In the genomic region with DNA sequence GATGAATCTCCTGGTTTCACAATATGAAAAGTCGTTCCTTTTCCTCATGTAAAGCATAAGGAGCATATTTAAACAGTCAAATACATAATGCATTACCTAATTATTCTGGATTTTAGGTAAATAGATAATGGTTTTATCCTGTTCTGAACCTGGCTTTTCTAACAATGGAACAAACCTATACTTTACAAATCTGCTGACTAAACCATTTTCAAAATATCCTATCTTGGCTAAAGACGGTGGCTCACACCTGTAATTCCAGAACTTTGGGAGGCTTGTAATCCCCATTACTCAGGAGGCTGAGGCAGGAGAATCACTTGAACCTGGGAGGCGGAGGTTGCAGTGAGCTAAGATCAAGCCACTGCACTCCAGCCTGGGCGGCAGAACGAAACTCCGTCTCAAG, we compare ENCODE assay signal across 23 cellular contexts. TPM values are rescaled to one million over a fixed set of nuclear protein-coding genes. Genes with fewer than 3 reads are reported as not detected.
DNase-seq lines count a peak whose midpoint lies in the region; ATAC-seq and TF ChIP-seq lines count a peak whose summit lies in the region.
"Had no signal": no experiment of that assay in that cellular context is flagged by ENCODE, and none has a peak within 500 bp of the region (broad histone marks: within the 10 kb centered on the region; RNA-seq: fewer than 3 reads in every experiment).

No MANE protein-coding gene starts in this region.

- POLR2A ChIA-PET in CD4-positive, alpha-beta T cell (lab: Charles Lee) = no interaction called here

- peaks cover 50% of the 10 kb centered on the region for H3K4me1 Mint-ChIP-seq in activated naive CD4-positive, alpha-beta T cell treated with anti-CD3 and anti-CD28 coated beads, Interleukin-2, amount 50 U/mL, for 24 hours
- peaks cover 50% of the 10 kb centered on the region for H3K4me1 Mint-ChIP-seq in CD4-positive, alpha-beta T cell (ENCODE audit: low read depth)
- peaks cover 40% of the 10 kb centered on the region for H3K4me1 Mint-ChIP-seq in activated T-helper 1 cell treated with anti-CD3 and anti-CD28 coated beads, Interleukin-12 subunit alpha, Interleukin-12 subunit beta, Interleukin-2, Interleukin-4 antibody, amounts not matched to agents 30 ng/mL and 10 ng/mL and 1 ng/mL, durations not matched to agents 14 hours and 24 hours and 36 hours (ENCODE audit: low read depth)
- H3K4me1 Mint-ChIP-seq in nephron (peaks cover 24% of the 10 kb centered on the region), natural killer cell (peaks cover 43 to 50% of the 10 kb centered on the region in 2 donors)

- no peak overlapping the region for H3K4me3 Mint-ChIP-seq in activated naive CD4-positive, alpha-beta T cell treated with anti-CD3 and anti-CD28 coated beads, Interleukin-2, amount 50 U/mL, for 24 hours
- no peak overlapping the region for H3K4me3 Mint-ChIP-seq in CD4-positive, alpha-beta T cell
- peak overlapping the region; percentile 22 for H3K4me3 Mint-ChIP-seq in activated T-helper 1 cell treated with anti-CD3 and anti-CD28 coated beads, Interleukin-12 subunit alpha, Interleukin-12 subunit beta, Interleukin-2, Interleukin-4 antibody, amounts not matched to agents 30 ng/mL and 10 ng/mL and 1 ng/mL, durations not matched to agents 14 hours and 24 hours and 36 hours
- H3K4me3 Mint-ChIP-seq in nephron = peak overlapping the region; percentile 17 to 60 (median 52)
- H3K4me3 Mint-ChIP-seq in natural killer cell = no peak overlapping the region
- H3K4me3 Mint-ChIP-seq: H9 had no signal

- CTCF ChIA-PET in CD4-positive, alpha-beta T cell (lab: Charles Lee) = interaction anchor here (6.5 kb wide), 1 partner anchor 7 kb away, joined by 131 read pairs; no protein-coding TSS in a partner anchor

- intact Hi-C loops in CD4-positive, alpha-beta T cell (cut with DNase I, micrococcal nuclease) = loop anchor here in 1 of 2 experiments (10.0 kb wide), 1 partner anchor 338 kb away; a partner anchor contains a TSS
- intact Hi-C loops in activated T-helper 1 cell treated with anti-CD3 and anti-CD28 coated beads, Interleukin-12 subunit alpha, Interleukin-12 subunit beta, Interleukin-2, Interleukin-4 antibody, amounts not matched to agents 30 ng/mL and 10 ng/mL and 1 ng/mL, durations not matched to agents 14 hours and 24 hours and 36 hours (cut with micrococcal nuclease) = loop anchor here (10.0 kb wide), 3 partner anchors 698 to 1598 kb away; a partner anchor contains a TSS
- intact Hi-C loops in natural killer cell (cut with micrococcal nuclease) = no loop called here

- H3K9me3 Mint-ChIP-seq in activated naive CD4-positive, alpha-beta T cell treated with anti-CD3 and anti-CD28 coated beads, Interleukin-2, amount 50 U/mL, for 24 hours = no peaks in the 10 kb centered on the region
- H3K9me3 Mint-ChIP-seq in CD4-positive, alpha-beta T cell = no peaks in the 10 kb centered on the region
- H3K9me3 Mint-ChIP-seq in activated T-helper 1 cell treated with anti-CD3 and anti-CD28 coated beads, Interleukin-12 subunit alpha, Interleukin-12 subunit beta, Interleukin-2, Interleukin-4 antibody, amounts not matched to agents 30 ng/mL and 10 ng/mL and 1 ng/mL, durations not matched to agents 14 hours and 24 hours and 36 hours = no peaks in the 10 kb centered on the region
- H3K9me3 Mint-ChIP-seq in nephron (no peaks in the 10 kb centered on the region), natural killer cell (no peaks in the 10 kb centered on the region)
- H3K9me3 Mint-ChIP-seq: IgD-negative memory B cell had no signal

- H3K9me3 ChIP-seq in CD4-positive, alpha-beta T cell (ENCODE audit: control insufficient read depth, low read length) = no peaks in the 10 kb centered on the region
- H3K9me3 ChIP-seq: SJSA1 had no signal

- no peaks in the 10 kb centered on the region for H3K27me3 ChIP-seq in CD4-positive, alpha-beta T cell (ENCODE audit: control insufficient read depth, insufficient read depth, low read length)
- H3K27me3 ChIP-seq: SJSA1 had no signal

- ATAC-seq in CD4-positive, alpha-beta T cell (ENCODE audit: poor library complexity) = no peak
- no peak for ATAC-seq in natural killer cell
- ATAC-seq: GM23338 had no signal

- peak overlapping the region; percentile 51 for H3K27ac Mint-ChIP-seq in activated naive CD4-positive, alpha-beta T cell treated with anti-CD3 and anti-CD28 coated beads, Interleukin-2, amount 50 U/mL, for 24 hours
- peak overlapping the region; percentile 40 for H3K27ac Mint-ChIP-seq in CD4-positive, alpha-beta T cell
- H3K27ac Mint-ChIP-seq in activated T-helper 1 cell treated with anti-CD3 and anti-CD28 coated beads, Interleukin-12 subunit alpha, Interleukin-12 subunit beta, Interleukin-2, Interleukin-4 antibody, amounts not matched to agents 30 ng/mL and 10 ng/mL and 1 ng/mL, durations not matched to agents 14 hours and 24 hours and 36 hours = no peak overlapping the region
- H3K27ac Mint-ChIP-seq in nephron = no peak overlapping the region
- H3K27ac Mint-ChIP-seq in natural killer cell = no peak overlapping the region
- H3K27ac Mint-ChIP-seq: GM23338, H9 had no signal

- DNase-seq in activated naive CD4-positive, alpha-beta T cell (lab: John Stamatoyannopoulos, UW) = no peak
- DNase-seq in CD4-positive, alpha-beta T cell = no peak
- DNase-seq in activated T-helper 1 cell treated with anti-CD3 and anti-CD28 coated beads, Interleukin-12 subunit alpha, Interleukin-12 subunit beta, Interleukin-2, Interleukin-4 antibody, amounts not matched to agents 30 ng/mL and 10 ng/mL and 1 ng/mL, durations not matched to agents 14 hours and 24 hours and 36 hours (ENCODE audit: low spot score) = no peak
- DNase-seq in NCI-H1694 treated with DMSO at 0.1 percent for 48 hours (lab: John Stamatoyannopoulos, UW) = no peak
- DNase-seq in natural killer cell = no peak
- DNase-seq: C1 segment of cervical spinal cord, H9, Karpas-422, NCI-H1092, NCI-H1417 treated with DMSO at 0.1 percent for 48 hours, NCI-H187, NCI-H2081 treated with DMSO at 0.1 percent for 48 hours, NCI-H2171, NCI-H226, NCI-H510A, NCI-H69, Right ventricle myocardium superior, RPMI8226 had no signal

- no peaks in the 10 kb centered on the region for H3K27me3 Mint-ChIP-seq in activated naive CD4-positive, alpha-beta T cell treated with anti-CD3 and anti-CD28 coated beads, Interleukin-2, amount 50 U/mL, for 24 hours
- H3K27me3 Mint-ChIP-seq in CD4-positive, alpha-beta T cell = no peaks in the 10 kb centered on the region
- H3K27me3 Mint-ChIP-seq in activated T-helper 1 cell treated with anti-CD3 and anti-CD28 coated beads, Interleukin-12 subunit alpha, Interleukin-12 subunit beta, Interleukin-2, Interleukin-4 antibody, amounts not matched to agents 30 ng/mL and 10 ng/mL and 1 ng/mL, durations not matched to agents 14 hours and 24 hours and 36 hours (ENCODE audit: insufficient read depth) = no peaks in the 10 kb centered on the region
- H3K27me3 Mint-ChIP-seq in nephron (ENCODE audit: low read depth) (peaks cover 2% of the 10 kb centered on the region), natural killer cell (ENCODE audit: low read depth in 2 of 2) (no peaks in the 10 kb centered on the region)
- H3K27me3 Mint-ChIP-seq: IgD-negative memory B cell had no signal

- no peaks in the 10 kb centered on the region for H3K36me3 Mint-ChIP-seq in activated naive CD4-positive, alpha-beta T cell treated with anti-CD3 and anti-CD28 coated beads, Interleukin-2, amount 50 U/mL, for 24 hours
- H3K36me3 Mint-ChIP-seq in CD4-positive, alpha-beta T cell (ENCODE audit: low read depth) = peaks cover 42% of the 10 kb centered on the region
- H3K36me3 Mint-ChIP-seq in activated T-helper 1 cell treated with anti-CD3 and anti-CD28 coated beads, Interleukin-12 subunit alpha, Interleukin-12 subunit beta, Interleukin-2, Interleukin-4 antibody, amounts not matched to agents 30 ng/mL and 10 ng/mL and 1 ng/mL, durations not matched to agents 14 hours and 24 hours and 36 hours (ENCODE audit: low read depth) = peaks cover 21% of the 10 kb centered on the region
- H3K36me3 Mint-ChIP-seq in nephron (ENCODE audit: low read depth) (peaks cover 16% of the 10 kb centered on the region), natural killer cell (no peaks in the 10 kb centered on the region)

- no peak overlapping the region for H3K27ac ChIP-seq in CD4-positive, alpha-beta T cell (ENCODE audit: low read depth, low read length)
- H3K27ac ChIP-seq: SJSA1 had no signal

- no peak for TF ChIP-seq CTCF in CD4-positive, alpha-beta T cell (IDR thresholded peaks at IDR 0.05)
- TF ChIP-seq CTCF in nephron (IDR thresholded peaks at IDR 0.05; ENCODE audit: unreplicated experiment in 3 of 3) = no peak
- no peak for TF ChIP-seq CTCF in natural killer cell (IDR thresholded peaks at IDR 0.05)

RNA-seq across cellular contexts. Expression of a gene that starts 2.9 kb away (rescaled TPM):
- 10 to 100 TPM; 43.0 to 44.6 TPM for total RNA-seq in CD4-positive, alpha-beta T cell
- 62.4 and 66.2 TPM in 2 replicates for total RNA-seq in activated T-helper 1 cell treated with anti-CD3 and anti-CD28 coated beads, Interleukin-12 subunit alpha, Interleukin-12 subunit beta, Interleukin-2, Interleukin-4 antibody, amounts not matched to agents 30 ng/mL and 10 ng/mL and 1 ng/mL, durations not matched to agents 14 hours and 24 hours and 36 hours
- 10 to 100 TPM; 33.4 to 44.5 (median 36.5) TPM for total RNA-seq in natural killer cell

Comparison
In these comparisons a context has a peak if more than half of its experiments do, and no peak if none do; other contexts are left out.
1. H3K27ac Mint-ChIP-seq: peak in activated naive CD4-positive, alpha-beta T cell treated with anti-CD3 and anti-CD28 coated beads, Interleukin-2, amount 50 U/mL, for 24 hours (single experiment) and CD4-positive, alpha-beta T cell (single experiment); none in activated T-helper 1 cell treated with anti-CD3 and anti-CD28 coated beads, Interleukin-12 subunit alpha, Interleukin-12 subunit beta, Interleukin-2, Interleukin-4 antibody, amounts not matched to agents 30 ng/mL and 10 ng/mL and 1 ng/mL, durations not matched to agents 14 hours and 24 hours and 36 hours (single experiment), nephron (0 of 3) and natural killer cell (0 of 2).
2. H3K4me3 Mint-ChIP-seq: peak in activated T-helper 1 cell treated with anti-CD3 and anti-CD28 coated beads, Interleukin-12 subunit alpha, Interleukin-12 subunit beta, Interleukin-2, Interleukin-4 antibody, amounts not matched to agents 30 ng/mL and 10 ng/mL and 1 ng/mL, durations not matched to agents 14 hours and 24 hours and 36 hours (single experiment) and nephron (3 of 3); none in activated naive CD4-positive, alpha-beta T cell treated with anti-CD3 and anti-CD28 coated beads, Interleukin-2, amount 50 U/mL, for 24 hours (single experiment), CD4-positive, alpha-beta T cell (single experiment) and natural killer cell (single experiment).